ENCODE assay signal across 23 cellular contexts in the genomic region with DNA sequence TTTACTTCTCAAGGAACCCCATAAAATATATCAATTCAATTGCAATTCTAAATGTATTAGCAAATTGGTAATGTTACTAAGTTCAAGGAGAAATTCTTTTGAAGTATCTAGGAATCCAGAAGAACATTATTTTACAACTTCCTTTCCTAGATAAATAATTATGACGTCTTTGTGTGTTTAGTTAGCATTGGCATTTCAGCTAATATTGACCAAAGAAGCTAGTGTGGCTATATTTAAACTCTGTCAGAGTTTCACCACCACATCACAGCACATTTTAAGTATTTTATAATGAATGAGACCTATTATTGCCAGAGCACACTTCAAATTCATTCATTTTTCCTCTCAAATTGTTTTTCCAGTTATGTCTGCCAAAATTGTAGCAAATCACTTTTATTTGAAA. TPM values are rescaled to one million over a fixed set of nuclear protein-coding genes. Genes with fewer than 3 reads are reported as not detected.
DNase-seq lines count a peak whose midpoint lies in the region; ATAC-seq, FAIRE-seq and TF ChIP-seq lines count a peak whose summit lies in the region.
"Had no signal": no experiment of that assay in that cellular context is flagged by ENCODE, and none has a peak within 500 bp of the region (broad histone marks: within the 10 kb centered on the region; RNA-seq: fewer than 3 reads in every experiment).

No MANE protein-coding gene starts in this region.

- no peaks in the 10 kb centered on the region for H3K4me1 Mint-ChIP-seq in endodermal cell
- H3K4me1 Mint-ChIP-seq: CD4-positive, alpha-beta memory T cell; GM23338 had no signal

- ATAC-seq in A549: no peak
- ATAC-seq in Panc1: no peak
- ATAC-seq in left lung: peak; percentile 83
- no peak for ATAC-seq in HG02610 (IDR thresholded peaks at IDR 0.05; ENCODE audit: unreplicated experiment)
- no peak for ATAC-seq in HG02852 (IDR thresholded peaks at IDR 0.05; ENCODE audit: unreplicated experiment)
- ATAC-seq in left ventricle myocardium superior: no peak
- ATAC-seq: GM12878, GM23338, K562 had no signal

- no peaks in the 10 kb centered on the region for H3F3A ChIP-seq in GM23248 (ENCODE audit: insufficient read depth)

- H3K4me1 ChIP-seq in A549 (peaks cover 19% of the 10 kb centered on the region), GM23248 (ENCODE audit: insufficient read depth) (no peaks in the 10 kb centered on the region), Panc1 (ENCODE audit: control insufficient read depth, insufficient read depth, low read length) (no peaks in the 10 kb centered on the region), left lung (peaks cover 0 to 3% of the 10 kb centered on the region in 2 donors), endodermal cell (ENCODE audit: control insufficient read depth, insufficient read depth, low read length) (no peaks in the 10 kb centered on the region)

- intact Hi-C loops in Panc1 (cut with micrococcal nuclease; ENCODE audit: unreplicated experiment) (no loop called here), left lung (cut with DNase I) (no loop called here), left ventricle myocardium superior (cut with micrococcal nuclease) (no loop called here)

- H3K9ac ChIP-seq in GM23248 (no peak overlapping the region), endodermal cell (ENCODE audit: extremely low read depth, low read length, poor library complexity, severe bottlenecking) (no peak overlapping the region)

- no peak overlapping the region for H3K27ac Mint-ChIP-seq in endodermal cell
- H3K27ac Mint-ChIP-seq: CD4-positive, alpha-beta memory T cell; GM23338 had no signal

- H3K4me3 Mint-ChIP-seq in endodermal cell: no peak overlapping the region
- H3K4me3 Mint-ChIP-seq: CD4-positive, alpha-beta memory T cell; GM23338 had no signal

- no peaks in the 10 kb centered on the region for H3K36me3 ChIP-seq in GM23248 (ENCODE audit: low read depth)
- H3K36me3 ChIP-seq in Panc1 (ENCODE audit: control insufficient read depth, insufficient read depth, low read length): no peaks in the 10 kb centered on the region
- H3K36me3 ChIP-seq in left lung: no peaks in the 10 kb centered on the region
- H3K36me3 ChIP-seq in endodermal cell (ENCODE audit: control insufficient read depth, insufficient read depth, low read length): no peaks in the 10 kb centered on the region

- H3K9me3 Mint-ChIP-seq in endodermal cell: peaks cover 1% of the 10 kb centered on the region
- H3K9me3 Mint-ChIP-seq: CD4-positive, alpha-beta memory T cell had no signal

- H3K36me3 Mint-ChIP-seq in endodermal cell (ENCODE audit: low read depth): peaks cover 1% of the 10 kb centered on the region
- H3K36me3 Mint-ChIP-seq: CD4-positive, alpha-beta memory T cell had no signal

- POLR2A ChIA-PET in A549 (lab: Yijun Ruan, JAX): no interaction called here
- POLR2A ChIA-PET in Panc1 (lab: Charles Lee): no interaction called here

- H3K9me2 ChIP-seq in GM23248 (ENCODE audit: insufficient read depth): no peaks in the 10 kb centered on the region

- WGBS in A549 (ENCODE audit: missing lambda C conversion rate): 11% methylated on average over 1 of the region's 1 CpG
- 15 to 31% methylated on average over 1 of the region's 1 CpG for WGBS in GM23248 (ENCODE audit: low coverage in 1 of 2, low lambda C conversion rate in 2 of 2, missing lambda C conversion rate in 2 of 2), 2 experiments
- WGBS in endodermal cell (ENCODE audit: insufficient coverage in 1 of 2, insufficient read length in 1 of 2), 2 experiments: no CpG with 5 or more reads among the region's 1 CpG

- TF ChIP-seq POLR2A in A549 (IDR thresholded peaks at IDR 0.05; ENCODE audit: low read length): no peak

- H3K4me3 ChIP-seq in A549: no peak overlapping the region
- no peak overlapping the region for H3K4me3 ChIP-seq in GM23248
- H3K4me3 ChIP-seq in Panc1 (ENCODE audit: low read depth in 2 of 2, low read length in 2 of 2): no peak overlapping the region
- H3K4me3 ChIP-seq in left lung: no peak overlapping the region
- H3K4me3 ChIP-seq in endodermal cell (ENCODE audit: low read length): no peak overlapping the region
- H3K4me3 ChIP-seq: GM12878, GM23338, K562 had no signal

- no peaks in the 10 kb centered on the region for H4K20me1 ChIP-seq in GM23248 (ENCODE audit: insufficient read depth)

- in situ Hi-C loops in GM23248 (cut with MboI): no loop called here
- in situ Hi-C loops in Panc1 (cut with HindIII; ENCODE audit: low pct_unique_long_range_greater_than_20kb, low sequenced_read_pairs): no loop called here

- peak; percentile 46 for FAIRE-seq in A549 (lab: Jason Lieb, UNC)
- FAIRE-seq: A204.1, GM12878, K562 had no signal

- no TSS peak for BruUV-seq in Panc1 (replicated peaks; lab: Mats Ljungman, UMichigan)

- H3K27ac ChIP-seq in A549: no peak overlapping the region; a peak in 1 of 6 replicates
- no peak overlapping the region for H3K27ac ChIP-seq in GM23248
- peak overlapping the region; percentile 19; the same call in 1 of the 2 replicates for H3K27ac ChIP-seq in Panc1 (ENCODE audit: low read length)
- no peak overlapping the region for H3K27ac ChIP-seq in left lung
- H3K27ac ChIP-seq in endodermal cell (ENCODE audit: low read depth, low read length): no peak overlapping the region
- H3K27ac ChIP-seq: C4-2B had no signal

- no peak; a peak in 1 of 5 replicates for TF ChIP-seq EP300 in A549 (IDR thresholded peaks at IDR 0.05)

- peak overlapping the region; percentile 53 for H3K4me2 ChIP-seq in A549
- H3K4me2 ChIP-seq in GM23248 (ENCODE audit: unreplicated experiment): no peak overlapping the region
- H3K4me2 ChIP-seq: GM23338 had no signal

- no peaks in the 10 kb centered on the region for H3K27me3 ChIP-seq in GM23248 (replicated peaks; ENCODE audit: insufficient read depth)
- no peaks in the 10 kb centered on the region for H3K27me3 ChIP-seq in Panc1 (ENCODE audit: control insufficient read depth, insufficient read depth, low read length)
- no peaks in the 10 kb centered on the region for H3K27me3 ChIP-seq in left lung
- no peaks in the 10 kb centered on the region for H3K27me3 ChIP-seq in endodermal cell (ENCODE audit: control insufficient read depth, insufficient read depth, low read length, poor library complexity, severe bottlenecking)

- no peaks in the 10 kb centered on the region for H3K27me3 Mint-ChIP-seq in endodermal cell (ENCODE audit: insufficient read depth)

- H2AFZ ChIP-seq in GM23248: peak overlapping the region; percentile 42; the same call in 1 of the 2 replicates
- H2AFZ ChIP-seq: GM23338 had no signal

- H3K9me3 ChIP-seq in A549 (no peaks in the 10 kb centered on the region), GM23248 (ENCODE audit: low read depth) (no peaks in the 10 kb centered on the region), Panc1 (ENCODE audit: control insufficient read depth, insufficient read depth, low read depth, low read length) (no peaks in the 10 kb centered on the region), left lung (peaks cover 0 to under 1% of the 10 kb centered on the region in 2 donors), endodermal cell (ENCODE audit: control insufficient read depth, low read length) (no peaks in the 10 kb centered on the region)

- TF ChIP-seq RAD21 in A549 (conservative IDR thresholded peaks at IDR 0.05 in 1 of 2, IDR thresholded peaks at IDR 0.05 in 1 of 2): no peak

- DNase-seq in A549 (ENCODE audit: low read depth in 1 of 2, low spot score in 1 of 2) (no peak), GM23248 (no peak), Panc1 (ENCODE audit: low read depth, low spot score) (no peak), left lung (no peak), endodermal cell (no peak), left ventricle myocardium superior (no peak)
- DNase-seq: AML-193; CD4-positive, alpha-beta memory T cell; DMS153; DND-41; EL; HCEC 1CT; IMR-90 had no signal

- CTCF ChIA-PET in A549 (lab: Yijun Ruan, JAX) (interaction anchor here (1.3 to 2.0 kb wide), 2 partner anchors 10 to 553 kb away, joined by 4 read pairs; no protein-coding TSS in a partner anchor), Panc1 (lab: Charles Lee) (no interaction called here)

- H3K79me2 ChIP-seq in GM23248 (ENCODE audit: insufficient read depth): no peaks in the 10 kb centered on the region

- no peak for TF ChIP-seq CTCF in A549 (IDR thresholded peaks at IDR 0.05)
- no peak for TF ChIP-seq CTCF in Panc1 (IDR thresholded peaks at IDR 0.05)
- no peak for TF ChIP-seq CTCF in left lung (IDR thresholded peaks at IDR 0.05)
- TF ChIP-seq CTCF in endodermal cell (conservative IDR thresholded peaks at IDR 0.05): no peak

TF ChIP-seq in A549, 52 proteins besides CTCF, POLR2A, EP300 and RAD21 (continues in another document):
- no peak for TF ChIP-seq HOXB13 (CRISPR knock-in tag; IDR thresholded peaks at IDR 0.05; ENCODE audit: low read depth)

RNA-seq across cellular contexts. Expression of gene PLK2, which starts 19.0 kb away (rescaled TPM):
- polyA plus RNA-seq in A549 (2011; rRNA removed): 168 and 217 TPM in 2 replicates
- 147 and 226 TPM in 2 replicates for polyA plus RNA-seq in A549 (2012; cell fraction: cytosol; rRNA removed)
- polyA plus RNA-seq in A549 (2012; cell fraction: nucleus; rRNA removed): 345 and 402 TPM in 2 replicates
- 230 to 257 TPM (median 240 TPM) in 3 replicates for polyA plus RNA-seq in A549 (2017; fragmentation: RNase III; extraction: RNeasy Plus Mini Kit Qiagen cat#74134 plus additional on column Dnase treatment)
- 367 and 381 TPM in 2 replicates for polyA minus RNA-seq in A549 (2011; rRNA and poly(A)+ RNA removed)
- total RNA-seq in GM23248 (2014; rRNA removed; shearing (Covaris generic)): 92.3 and 122 TPM in 2 replicates
- polyA plus RNA-seq in GM23248 (2016; fragmentation: Nextera tagmentation; extraction: Ambion mirVana): 43.8 and 45.2 TPM in 2 replicates
- total RNA-seq in Panc1 (2021; ENCODE audit: unreplicated experiment): 258 TPM
- 326 TPM for polyA plus RNA-seq in Panc1 (2012; ENCODE audit: insufficient read length)
- total RNA-seq in left lung: 10 to 100 TPM; 45.5 to 53.6 TPM
- 10 to 100 TPM in 1 of 2 donors, 1 to 10 TPM in 1; 9.7 to 16.4 TPM for total RNA-seq in endodermal cell
- polyA plus RNA-seq in endodermal cell (2013, experiment 1 of 2): 38.4 TPM
- 42.5 TPM for polyA plus RNA-seq in endodermal cell (2013, experiment 2 of 2)
- 72.3 TPM for total RNA-seq in left ventricle myocardium superior
- polyA plus RNA-seq: K562 had no signal

RNA-seq across cellular contexts. Expression of gene GAPT, which starts 50.4 kb away (rescaled TPM):
- polyA plus RNA-seq in A549 (2011; rRNA removed) (not detected in 2 replicates), A549 (2017; fragmentation: RNase III; extraction: RNeasy Plus Mini Kit Qiagen cat#74134 plus additional on column Dnase treatment) (not detected in 3 replicates), GM23248 (2016; fragmentation: Nextera tagmentation; extraction: Ambion mirVana) (not detected in 2 replicates)
- not detected in 2 replicates for polyA plus RNA-seq in A549 (2012; cell fraction: cytosol; rRNA removed)
- polyA plus RNA-seq in A549 (2012; cell fraction: nucleus; rRNA removed): not detected in 2 replicates
- polyA minus RNA-seq in A549 (2011; rRNA and poly(A)+ RNA removed): not detected in 2 replicates
- total RNA-seq in GM23248 (2014; rRNA removed; shearing (Covaris generic)): not detected in 2 replicates
- total RNA-seq in Panc1 (2021; ENCODE audit: unreplicated experiment) (not detected), left lung (10 to 100 TPM in 1 of 2 donors, 1 to 10 TPM in 1; 2.6 to 18.3 TPM), endodermal cell (1 to 10 TPM in 1 of 2 donors, under 1 TPM in 1; 0.13 to 1.9 TPM), left ventricle myocardium superior (1.4 TPM)
- polyA plus RNA-seq in Panc1 (2012; ENCODE audit: insufficient read length): not detected
- polyA plus RNA-seq in endodermal cell (2013, experiment 1 of 2): not detected
- polyA plus RNA-seq in endodermal cell (2013, experiment 2 of 2): not detected
- total RNA-seq: CD4-positive, alpha-beta memory T cell; G401; GM23338; HT1080; IMR-90; K562 had no signal
- polyA plus RNA-seq: BJ, GM23338, IMR-90, K562 had no signal
